Comparison of ENCODE assay signal across 1 cellular context in genomic region chr10:86799188-86799845, GRCh38.
TF ChIP-seq lines count a peak whose summit lies in the region.

No MANE protein-coding gene starts in this region.

TF ChIP-seq in GM23338, 12 proteins besides CTCF, POLR2A, EP300 and RAD21 (continued from another document):
- TF ChIP-seq ZNF462 (CRISPR knock-in tag; IDR thresholded peaks at IDR 0.05) (no peak), ZNF114 (CRISPR knock-in tag; IDR thresholded peaks at IDR 0.05) (no peak), REST (IDR thresholded peaks at IDR 0.05; ENCODE audit: unreplicated experiment) (no peak), CREB1 (CRISPR knock-in tag; IDR thresholded peaks at IDR 0.05; ENCODE audit: low read depth) (no peak), EZH2 (IDR thresholded peaks at IDR 0.05; ENCODE audit: low read depth, unreplicated experiment) (no peak)
TF ChIP-seq in GM23338: peak in this region for 0.
